ENCODE assay signal across 9 cellular contexts in genomic region chr1:153494976-153495535, GRCh38. TPM values are rescaled to one million over a fixed set of nuclear protein-coding genes. Genes with fewer than 3 reads are reported as not detected.
A peak's percentile ranks its signal among the peaks of the same experiment; 100 is the strongest.
DNase-seq lines count a peak whose midpoint lies in the region; ATAC-seq and TF ChIP-seq lines count a peak whose summit lies in the region.
"Had no signal": no experiment of that assay in that cellular context is flagged by ENCODE, and none has a peak within 500 bp of the region (broad histone marks: within the 10 kb centered on the region; RNA-seq: fewer than 3 reads in every experiment).

No MANE protein-coding gene starts in this region.

- H3K79me2 ChIP-seq in H9 (ENCODE audit: insufficient read depth, low read length) = no peaks in the 10 kb centered on the region

- H3K23ac ChIP-seq in H9 (ENCODE audit: insufficient read length, low read depth, low read length) = no peak overlapping the region

- no peak overlapping the region for H3K4ac ChIP-seq in H9 (ENCODE audit: low read depth, low read length)

- no peaks in the 10 kb centered on the region; a peak in 1 of 5 replicates for H3K9me3 Mint-ChIP-seq in H9

- no peak overlapping the region for H4K5ac ChIP-seq in H9 (ENCODE audit: insufficient read length, low read depth, low read length)

- H3K14ac ChIP-seq in H9 (ENCODE audit: insufficient read depth, low read length) = no peak overlapping the region

- peak overlapping the region; percentile 50 for H2AFZ ChIP-seq in H9 (ENCODE audit: low read length)

- intact Hi-C loops in right lobe of liver (cut with DNase I) = loop anchor here (5.0 kb wide), 2 partner anchors 143 to 148 kb away; partner anchors contain the start of gene PGLYRP4 (in 1 of the 2)

- H3K4me3 ChIP-seq in choroid plexus epithelial cell (ENCODE audit: low read depth, low read length) (no peak overlapping the region), right lobe of liver (no peak overlapping the region)
- H3K4me3 ChIP-seq: skin epidermis had no signal

- H4K8ac ChIP-seq in H9 (replicated peaks; ENCODE audit: insufficient read length, low read depth, low read length) = no peak overlapping the region

- H3K4me2 ChIP-seq in H9 (ENCODE audit: insufficient read depth, insufficient read length, low read length) = no peak overlapping the region

- H3K27me3 Mint-ChIP-seq in H9 (ENCODE audit: low read depth) = peaks cover 3% of the 10 kb centered on the region

- H2BK5ac ChIP-seq in H9 (ENCODE audit: insufficient read length, low read length) = no peak overlapping the region

- H2BK12ac ChIP-seq in H9 (ENCODE audit: insufficient read length, low read depth, low read length) = no peak overlapping the region

- no peaks in the 10 kb centered on the region for H3K36me3 ChIP-seq in right lobe of liver

- no peak for TF ChIP-seq POLR2A in right lobe of liver (IDR thresholded peaks at IDR 0.05)

- H3K18ac ChIP-seq in H9 (ENCODE audit: insufficient read length, low read depth, low read length) = no peak overlapping the region

- H3T11ph ChIP-seq in H9 (ENCODE audit: low read length) = no peak overlapping the region

- H3K4me1 Mint-ChIP-seq in H9 = peaks cover 11 to 23% of the 10 kb centered on the region in 2 experiments

- WGBS in H9 (ENCODE audit: extremely low coverage, insufficient read length, low lambda C conversion rate) = no CpG with 5 or more reads among the region's 6 CpGs
- 33% methylated on average over 3 of the region's 6 CpGs for WGBS in right lobe of liver (ENCODE audit: insufficient coverage, low coverage, low lambda C conversion rate, missing lambda C conversion rate)

- H3K9me3 ChIP-seq in H9 (ENCODE audit: control insufficient read depth, low read depth, low read length) = no peaks in the 10 kb centered on the region
- H3K9me3 ChIP-seq in right lobe of liver = no peaks in the 10 kb centered on the region

- peak overlapping the region in 2 of 3 experiments; percentile 52 to 56; a peak in 3 of 7 replicates for H3K27ac Mint-ChIP-seq in H9

- no peaks in the 10 kb centered on the region; the same call in 1 of the 2 replicates for H3K4me1 ChIP-seq in H9 (ENCODE audit: insufficient read depth, low read length)
- H3K4me1 ChIP-seq in right lobe of liver = no peaks in the 10 kb centered on the region

- no peak overlapping the region for H2AK5ac ChIP-seq in H9 (ENCODE audit: insufficient read length, low read length)

- no peak overlapping the region for H4K91ac ChIP-seq in H9 (ENCODE audit: insufficient read length, low read depth, low read length)

- TF ChIP-seq CTCF in H9 (conservative IDR thresholded peaks at IDR 0.05) (peak; percentile 96), choroid plexus epithelial cell (conservative IDR thresholded peaks at IDR 0.05; ENCODE audit: low read depth, low read length) (peak; percentile 98), right lobe of liver (IDR thresholded peaks at IDR 0.05) (peak; percentile 82 to 91 (median 89))

- H3K4me3 Mint-ChIP-seq in H9 = no peak overlapping the region; a peak in 1 of 5 replicates

- peak; percentile 70 to 77 (median 71) for ATAC-seq in right lobe of liver
- ATAC-seq in HG03280 (IDR thresholded peaks at IDR 0.05; ENCODE audit: unreplicated experiment) = no peak

- no peak overlapping the region for H2BK15ac ChIP-seq in H9 (ENCODE audit: low read depth, low read length)

- no peak overlapping the region for H2BK20ac ChIP-seq in H9 (ENCODE audit: low read depth, low read length, poor library complexity, severe bottlenecking)

- H2BK120ac ChIP-seq in H9 (ENCODE audit: low read depth, low read length, poor library complexity, severe bottlenecking) = no peak overlapping the region

- no peaks in the 10 kb centered on the region for H3K27me3 ChIP-seq in H9 (ENCODE audit: insufficient read depth, low read length)
- H3K27me3 ChIP-seq in right lobe of liver = no peaks in the 10 kb centered on the region

- DNase-seq in AG08395 (ENCODE audit: low spot score) = peak; percentile 60
- DNase-seq in H9 = peak; percentile 95
- DNase-seq in NCI-H510A (lab: John Stamatoyannopoulos, UW) = peak; percentile 45
- peak; percentile 67 to 78 for DNase-seq in activated CD4-positive, alpha-beta T cell treated with anti-CD3 and anti-CD28 coated beads for 4 hours
- DNase-seq in choroid plexus epithelial cell (ENCODE audit: low read depth) = peak; percentile 73
- peak; percentile 73 to 74 (median 73) for DNase-seq in right lobe of liver
- DNase-seq in stimulated activated CD8-positive, alpha-beta memory T cell treated with anti-CD3 and anti-CD28 coated beads, Interleukin-12 subunit alpha, Interleukin-12 subunit beta, amount 100 ng/mL, for 24 hours (ENCODE audit: extremely low read depth) = peak; percentile 34

- H4K20me1 ChIP-seq in H9 (ENCODE audit: control insufficient read depth, insufficient read depth, insufficient read length) = no peaks in the 10 kb centered on the region

- H3K36me3 Mint-ChIP-seq in H9 (ENCODE audit: insufficient read depth in 1 of 3, low read depth in 3 of 3) = no peaks in the 10 kb centered on the region

- no peaks in the 10 kb centered on the region for H3K79me1 ChIP-seq in H9 (ENCODE audit: insufficient read depth, low read depth, low read length, poor library complexity, severe bottlenecking)

- H3K9ac ChIP-seq in H9 (ENCODE audit: extremely low read depth, insufficient read length, low read length) = no peak overlapping the region

- H3K23me2 ChIP-seq in H9 (ENCODE audit: insufficient read length, low read depth, low read length, poor library complexity, severe bottlenecking) = no peaks in the 10 kb centered on the region

- H3K56ac ChIP-seq in H9 (ENCODE audit: insufficient read length, low read depth, low read length) = no peak overlapping the region

- no peak overlapping the region for H3K27ac ChIP-seq in H9 (ENCODE audit: insufficient read length, low read depth, low read length)
- H3K27ac ChIP-seq in right lobe of liver = no peak overlapping the region

RNA-seq across cellular contexts. Expression of gene S100A7, which starts 34.6 kb away (rescaled TPM):
- not detected in 2 replicates for total RNA-seq in H9 (2021)
- total RNA-seq in right lobe of liver = not detected

RNA-seq across cellular contexts. Expression of gene S100A6, which starts 40.7 kb away (rescaled TPM):
- not detected in 2 replicates for total RNA-seq in H9 (2021)
- 10 to 100 TPM in 5 of 6 experiments, 1 to 10 TPM in 1; 6.6 to 24.0 (median 12.0) TPM for total RNA-seq in right lobe of liver

RNA-seq across cellular contexts. Expression of gene S100A5, which starts 45.7 kb away (rescaled TPM):
- total RNA-seq in H9 (2021) (not detected in 2 replicates), right lobe of liver (not detected)

RNA-seq across cellular contexts. Expression of gene S100A4, which starts 50.5 kb away (rescaled TPM):
- 9.0 and 9.3 TPM in 2 replicates for total RNA-seq in H9 (2021)
- 10 to 100 TPM in 4 of 6 experiments, 1 to 10 TPM in 2; 7.6 to 21.6 (median 14.0) TPM for total RNA-seq in right lobe of liver

RNA-seq across cellular contexts. Expression of gene S100A3, which starts 54.0 kb away (rescaled TPM):
- total RNA-seq in H9 (2021) (not detected in 2 replicates), right lobe of liver (under 1 TPM in 1 of 6 experiments, not detected in 5; 0.29 TPM)

Comparison
In these comparisons a context has a peak if more than half of its experiments do, and no peak if none do; other contexts are left out.
1. DNase-seq: peak in every context shown above with its lines; median percentile 95 in H9; 73 in choroid plexus epithelial cell; 73 in right lobe of liver; 72 in activated CD4-positive, alpha-beta T cell treated with anti-CD3 and anti-CD28 coated beads for 4 hours; 60 in AG08395; 45 in NCI-H510A; 34 in stimulated activated CD8-positive, alpha-beta memory T cell treated with anti-CD3 and anti-CD28 coated beads, Interleukin-12 subunit alpha, Interleukin-12 subunit beta, amount 100 ng/mL, for 24 hours.